Comparison of ENCODE assay signal across 1 cellular context in the genomic region with DNA sequence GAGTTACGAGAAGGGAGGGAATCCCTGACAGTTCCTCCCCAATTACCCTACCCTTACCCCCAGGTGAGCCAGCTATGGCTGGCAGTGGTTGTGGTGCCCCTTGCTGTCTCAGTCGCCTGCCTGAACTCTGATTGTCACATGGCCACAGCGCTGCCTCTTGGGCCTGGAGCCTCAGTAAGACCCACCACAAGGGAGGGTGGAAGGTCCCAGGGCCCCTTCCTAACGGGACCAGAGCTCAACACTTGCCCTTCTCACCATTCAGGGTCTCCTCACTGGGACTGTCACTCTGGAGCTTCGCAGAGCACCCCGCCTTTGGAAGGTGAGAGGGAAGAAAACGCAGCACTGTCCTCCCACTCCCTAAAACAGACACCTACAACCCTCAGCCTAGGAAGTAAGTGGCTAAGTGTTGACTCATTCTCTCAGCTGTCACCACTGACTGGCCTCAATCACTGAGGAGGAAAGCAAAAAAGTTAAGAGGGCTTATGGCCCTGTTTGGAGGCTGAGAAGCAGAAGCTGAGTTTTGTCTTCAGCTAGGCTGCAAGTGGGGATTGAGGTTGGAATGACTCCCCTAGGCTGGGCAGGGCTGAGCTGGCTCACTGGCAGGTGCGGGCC.
TF ChIP-seq lines count a peak whose summit lies in the region.

No MANE protein-coding gene starts in this region.

TF ChIP-seq in HepG2, 621 proteins besides CTCF, POLR2A, EP300 and RAD21:
- TF ChIP-seq WIZ (CRISPR knock-in tag; IDR thresholded peaks at IDR 0.05) (no peak), ZNF432 (CRISPR knock-in tag; IDR thresholded peaks at IDR 0.05; ENCODE audit: borderline replicate concordance) (0 out of 2 replicates have a peak, but pooled peaks have one; percentile 40), ZFP91 (CRISPR knock-in tag; IDR thresholded peaks at IDR 0.05; ENCODE audit: borderline replicate concordance) (0 out of 2 replicates have a peak, but pooled peaks have one; percentile 48)
- TF ChIP-seq, protein P1, sequence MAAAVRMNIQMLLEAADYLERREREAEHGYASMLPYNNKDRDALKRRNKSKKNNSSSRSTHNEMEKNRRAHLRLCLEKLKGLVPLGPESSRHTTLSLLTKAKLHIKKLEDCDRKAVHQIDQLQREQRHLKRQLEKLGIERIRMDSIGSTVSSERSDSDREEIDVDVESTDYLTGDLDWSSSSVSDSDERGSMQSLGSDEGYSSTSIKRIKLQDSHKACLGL (CRISPR knock-in tag; IDR thresholded peaks at IDR 0.05), result 0 out of 2 replicates have a peak, but pooled peaks have one; percentile 8
